In the genomic region with DNA sequence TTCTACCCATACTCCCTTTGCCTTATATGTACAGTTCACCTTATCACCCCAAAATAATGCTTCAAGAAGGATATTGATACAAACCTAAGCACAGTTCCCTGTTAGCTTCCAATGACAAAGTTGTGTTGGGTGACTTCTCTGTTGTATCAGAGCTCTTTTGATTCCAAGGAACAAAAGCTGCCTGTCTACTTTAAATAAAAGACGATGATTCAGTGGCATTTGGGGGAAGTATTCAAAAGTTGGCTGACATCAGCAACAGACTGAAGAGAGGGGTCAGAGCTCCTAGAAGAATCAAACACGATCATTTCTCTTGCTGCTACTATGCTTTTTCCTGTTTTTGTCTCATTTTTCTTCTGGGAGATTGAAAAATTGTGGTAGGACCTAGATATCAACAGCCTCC, we compare ENCODE assay signal across 24 cellular contexts.
DNase-seq lines count a peak whose midpoint lies in the region; ATAC-seq and TF ChIP-seq lines count a peak whose summit lies in the region.
"Had no signal": no experiment of that assay in that cellular context is flagged by ENCODE, and none has a peak within 500 bp of the region (broad histone marks: within the 10 kb centered on the region; RNA-seq: fewer than 3 reads in every experiment).

No MANE protein-coding gene starts in this region.

- no peak overlapping the region for H3K4me3 Mint-ChIP-seq in neural crest cell
- H3K4me3 Mint-ChIP-seq: CD14-positive monocyte; CD4-positive, alpha-beta T cell; CD8-positive, alpha-beta memory T cell; H9 had no signal

- H2AFZ ChIP-seq in MM.1S (ENCODE audit: low read length), result no peak overlapping the region

- H3K27ac ChIP-seq in MM.1S (ENCODE audit: low read length), result no peak overlapping the region
- H3K27ac ChIP-seq: A549; BLaER1 treated with 17β-estradiol and CSF1 and Interleukin-3, amounts not matched to agents 10 nM and 100 nM had no signal

- H3K9me3 Mint-ChIP-seq in neural crest cell, result no peaks in the 10 kb centered on the region
- H3K9me3 Mint-ChIP-seq: CD4-positive, alpha-beta T cell; H9 had no signal

- H3K36me3 Mint-ChIP-seq in neural crest cell (ENCODE audit: low read depth), result no peaks in the 10 kb centered on the region
- H3K36me3 Mint-ChIP-seq: CD14-positive monocyte; CD8-positive, alpha-beta memory T cell had no signal

- H3K27me3 ChIP-seq in MM.1S (replicated peaks; ENCODE audit: insufficient read depth, low read length), result no peaks in the 10 kb centered on the region
- H3K27me3 ChIP-seq: BE2C; BLaER1 treated with 17β-estradiol and CSF1 and Interleukin-3, amounts not matched to agents 10 nM and 100 nM had no signal

- peaks cover 20% of the 10 kb centered on the region for H3K4me1 Mint-ChIP-seq in neural crest cell
- H3K4me1 Mint-ChIP-seq: CD14-positive monocyte; CD8-positive, alpha-beta memory T cell had no signal

- no peak for ATAC-seq in HG02870 (IDR thresholded peaks at IDR 0.05; ENCODE audit: unreplicated experiment)
- ATAC-seq: A549, HCT116 had no signal

- DNase-seq in COLO829 (ENCODE audit: low spot score) (peak; percentile 8), epithelial cell of esophagus (ENCODE audit: low read depth) (peak; percentile 2), globus pallidus (ENCODE audit: low spot score) (peak; percentile 46), neural crest cell (ENCODE audit: low read depth, low spot score) (no peak), NCI-H526 treated with DMSO at 0.1 percent for 48 hours (lab: John Stamatoyannopoulos, UW) (no peak), MM.1S (no peak)
- no peak for DNase-seq in activated CD4-positive, CD25-positive, alpha-beta regulatory T cell (lab: John Stamatoyannopoulos, UW)
- DNase-seq: 8988T; ACHN; AML-193; BE2C; Calu3; CD4-positive, alpha-beta T cell; CD8-positive, alpha-beta memory T cell; COR-L47; DMS53; DMS79 treated with DMSO at 0.1 percent for 48 hours; GF-D8; H9 had no signal

- peak overlapping the region; percentile 16 for H3K27ac Mint-ChIP-seq in neural crest cell (ENCODE audit: unreplicated experiment)
- H3K27ac Mint-ChIP-seq: CD14-positive monocyte; CD4-positive, alpha-beta T cell; H9 had no signal

- H3F3A ChIP-seq in MM.1S (ENCODE audit: insufficient read depth, low read length), result no peaks in the 10 kb centered on the region

- no peaks in the 10 kb centered on the region for H3K4me1 ChIP-seq in MM.1S (ENCODE audit: low read length)
- H3K4me1 ChIP-seq: A549 had no signal

- H3K4me3 ChIP-seq in epithelial cell of esophagus (ENCODE audit: low read length) (no peak overlapping the region), MM.1S (ENCODE audit: low read length) (no peak overlapping the region)
- H3K4me3 ChIP-seq: A549; BLaER1 treated with 17β-estradiol and CSF1 and Interleukin-3, amounts not matched to agents 10 nM and 100 nM had no signal

- no peaks in the 10 kb centered on the region for H4K20me1 ChIP-seq in MM.1S (ENCODE audit: insufficient read depth, low read length)
- H4K20me1 ChIP-seq: BLaER1 treated with 17β-estradiol and CSF1 and Interleukin-3, amounts not matched to agents 10 nM and 100 nM had no signal

- no peaks in the 10 kb centered on the region for H3K9me3 ChIP-seq in MM.1S (replicated peaks; ENCODE audit: insufficient read depth, low read length)
- H3K9me3 ChIP-seq: A549; BE2C; BLaER1 treated with 17β-estradiol and CSF1 and Interleukin-3, amounts not matched to agents 10 nM and 100 nM had no signal

- H3K9me2 ChIP-seq in MM.1S (replicated peaks; ENCODE audit: insufficient read depth, low read length), result no peaks in the 10 kb centered on the region

- TF ChIP-seq CTCF in epithelial cell of esophagus (IDR thresholded peaks at IDR 0.05; ENCODE audit: insufficient read depth, low read depth, low read length, missing control alignments), result no peak
- TF ChIP-seq CTCF in neural crest cell (conservative IDR thresholded peaks at IDR 0.05), result no peak
- TF ChIP-seq CTCF in MM.1S (IDR thresholded peaks at IDR 0.05; ENCODE audit: low read length), result no peak

- H3K36me3 ChIP-seq in MM.1S (replicated peaks; ENCODE audit: insufficient read depth, low read length), result no peaks in the 10 kb centered on the region
- H3K36me3 ChIP-seq: BE2C; BLaER1 treated with 17β-estradiol and CSF1 and Interleukin-3, amounts not matched to agents 10 nM and 100 nM had no signal

- no peaks in the 10 kb centered on the region for H3K27me3 Mint-ChIP-seq in neural crest cell (ENCODE audit: low read depth)
- H3K27me3 Mint-ChIP-seq: CD4-positive, alpha-beta T cell; CD8-positive, alpha-beta memory T cell had no signal

- H3K9ac ChIP-seq in MM.1S (ENCODE audit: low read length), result no peak overlapping the region
- H3K9ac ChIP-seq: BLaER1 treated with 17β-estradiol and CSF1 and Interleukin-3, amounts not matched to agents 10 nM and 100 nM had no signal

- no peak overlapping the region for H3K4me2 ChIP-seq in MM.1S (ENCODE audit: low read depth, low read length)
- H3K4me2 ChIP-seq: A549 had no signal

- no peaks in the 10 kb centered on the region for H3K79me2 ChIP-seq in MM.1S (ENCODE audit: low read length)

Comparison
In these comparisons a context has a peak if more than half of its experiments do, and no peak if none do; other contexts are left out.
1. DNase-seq: peak in COLO829 (single experiment), epithelial cell of esophagus (single experiment) and globus pallidus (single experiment); none in neural crest cell (single experiment), NCI-H526 treated with DMSO at 0.1 percent for 48 hours (single experiment), MM.1S (single experiment) and activated CD4-positive, CD25-positive, alpha-beta regulatory T cell (0 of 4).